ENCODE assay signal across 19 cellular contexts in genomic region chr11:23212829-23213228, GRCh38.
"Had no signal": no experiment of that assay in that cellular context is flagged by ENCODE, and none has a peak within 500 bp of the region (broad histone marks: within the 10 kb centered on the region; RNA-seq: fewer than 3 reads in every experiment).

No MANE protein-coding gene starts in this region.

- H3K27ac Mint-ChIP-seq: activated CD4-positive, alpha-beta T cell treated with anti-CD3 and anti-CD28 coated beads, Interleukin-2, amount 10 ng/mL, durations not matched to agents 24 days and 14 days; activated naive CD8-positive, alpha-beta T cell treated with anti-CD3 and anti-CD28 coated beads, Interleukin-2, amount 10 ng/mL, durations not matched to agents 7 days and 5 days; activated T-helper 1 cell treated with anti-CD3 and anti-CD28 coated beads, Interleukin-12 subunit alpha, Interleukin-12 subunit beta, Interleukin-2, Interleukin-4 antibody, amounts not matched to agents 30 ng/mL and 10 ng/mL and 1 ng/mL, durations not matched to agents 14 hours and 24 hours and 36 hours; natural killer cell treated with Interleukin-12 subunit alpha and Interleukin-12 subunit beta and Interleukin-15 and Interleukin-18, amount 100 ng/mL, for 72 hours; T-helper 17 cell; WTC11 had no signal

- H3K27me3 Mint-ChIP-seq: activated CD4-positive, alpha-beta T cell treated with anti-CD3 and anti-CD28 coated beads, Interleukin-2, amount 10 ng/mL, durations not matched to agents 24 days and 14 days; activated naive CD8-positive, alpha-beta T cell treated with anti-CD3 and anti-CD28 coated beads, Interleukin-2, amount 10 ng/mL, durations not matched to agents 7 days and 5 days; central memory CD8-positive, alpha-beta T cell; natural killer cell treated with Interleukin-12 subunit alpha and Interleukin-12 subunit beta and Interleukin-15 and Interleukin-18, amount 100 ng/mL, for 72 hours; T-helper 17 cell had no signal

- DNase-seq: activated CD4-positive, alpha-beta T cell treated with anti-CD3 and anti-CD28 coated beads, Interleukin-2, amount 10 ng/mL, durations not matched to agents 24 days and 14 days; activated naive CD8-positive, alpha-beta T cell treated with anti-CD3 and anti-CD28 coated beads, Interleukin-2, amount 10 ng/mL, durations not matched to agents 7 days and 5 days; brain microvascular endothelial cell; mesendoderm; nucleus accumbens; right cardiac atrium; stimulated activated CD4-positive, alpha-beta T cell treated with anti-CD3 and anti-CD28 coated beads, Interleukin-4, amount 100 ng/mL, for 4 hours; stimulated activated CD8-positive, alpha-beta memory T cell treated with anti-CD3 and anti-CD28 coated beads, Interleukin-4, amount 100 ng/mL, for 48 hours; stimulated activated naive CD4-positive, alpha-beta T cell treated with Interleukin-2 at 50 U/mL for 16 hours; substantia nigra; T-helper 17 cell had no signal

- ATAC-seq: esophagus mucosa; natural killer cell treated with Interleukin-12 subunit alpha and Interleukin-12 subunit beta and Interleukin-15 and Interleukin-18, amount 100 ng/mL, for 72 hours; right cardiac atrium; T-helper 17 cell; WTC11 had no signal

- H3K36me3 Mint-ChIP-seq: activated naive CD8-positive, alpha-beta T cell treated with anti-CD3 and anti-CD28 coated beads, Interleukin-2, amount 10 ng/mL, durations not matched to agents 7 days and 5 days; WTC11 had no signal

- H3K4me3 Mint-ChIP-seq: activated CD4-positive, alpha-beta T cell treated with anti-CD3 and anti-CD28 coated beads, Interleukin-2, amount 10 ng/mL, durations not matched to agents 24 days and 14 days; activated naive CD8-positive, alpha-beta T cell treated with anti-CD3 and anti-CD28 coated beads, Interleukin-2, amount 10 ng/mL, durations not matched to agents 7 days and 5 days; activated T-helper 1 cell treated with anti-CD3 and anti-CD28 coated beads, Interleukin-12 subunit alpha, Interleukin-12 subunit beta, Interleukin-2, Interleukin-4 antibody, amounts not matched to agents 30 ng/mL and 10 ng/mL and 1 ng/mL, durations not matched to agents 14 hours and 24 hours and 36 hours; central memory CD8-positive, alpha-beta T cell; natural killer cell treated with Interleukin-12 subunit alpha and Interleukin-12 subunit beta and Interleukin-15 and Interleukin-18, amount 100 ng/mL, for 72 hours; T-helper 17 cell; WTC11 had no signal

- H3K4me2 ChIP-seq: smooth muscle cell had no signal

- H3K9me3 ChIP-seq: tibial nerve had no signal

- H3K27ac ChIP-seq: brain microvascular endothelial cell, coronary artery, tibial nerve had no signal

- H3K36me3 ChIP-seq: brain microvascular endothelial cell, tibial nerve had no signal

- H3K4me1 Mint-ChIP-seq: activated CD4-positive, alpha-beta T cell treated with anti-CD3 and anti-CD28 coated beads, Interleukin-2, amount 10 ng/mL, durations not matched to agents 24 days and 14 days; activated naive CD8-positive, alpha-beta T cell treated with anti-CD3 and anti-CD28 coated beads, Interleukin-2, amount 10 ng/mL, durations not matched to agents 7 days and 5 days; central memory CD8-positive, alpha-beta T cell; T-helper 17 cell; WTC11 had no signal

- H3K9me3 Mint-ChIP-seq: activated CD4-positive, alpha-beta T cell treated with anti-CD3 and anti-CD28 coated beads, Interleukin-2, amount 10 ng/mL, durations not matched to agents 24 days and 14 days; natural killer cell treated with Interleukin-12 subunit alpha and Interleukin-12 subunit beta and Interleukin-15 and Interleukin-18, amount 100 ng/mL, for 72 hours had no signal

- H3K27me3 ChIP-seq: brain microvascular endothelial cell, tibial nerve had no signal

- H3K4me1 ChIP-seq: tibial nerve had no signal

- H3K4me3 ChIP-seq: coronary artery, smooth muscle cell, tibial nerve had no signal
